ENCODE assay signal across 1 cellular context in genomic region chr11:106875013-106875412, GRCh38.
TF ChIP-seq lines count a peak whose summit lies in the region.

No MANE protein-coding gene starts in this region.

TF ChIP-seq in H1, 55 proteins besides CTCF, POLR2A, EP300 and RAD21 (continued from another document):
- TF ChIP-seq MAX (IDR thresholded peaks at IDR 0.05) (no peak), KDM5A (IDR thresholded peaks at IDR 0.05; ENCODE audit: low read length) (no peak), GABPA (IDR thresholded peaks at IDR 0.05; ENCODE audit: borderline replicate concordance, insufficient read depth, low read length) (no peak)
